Comparison of ENCODE assay signal across 12 cellular contexts in the genomic region with DNA sequence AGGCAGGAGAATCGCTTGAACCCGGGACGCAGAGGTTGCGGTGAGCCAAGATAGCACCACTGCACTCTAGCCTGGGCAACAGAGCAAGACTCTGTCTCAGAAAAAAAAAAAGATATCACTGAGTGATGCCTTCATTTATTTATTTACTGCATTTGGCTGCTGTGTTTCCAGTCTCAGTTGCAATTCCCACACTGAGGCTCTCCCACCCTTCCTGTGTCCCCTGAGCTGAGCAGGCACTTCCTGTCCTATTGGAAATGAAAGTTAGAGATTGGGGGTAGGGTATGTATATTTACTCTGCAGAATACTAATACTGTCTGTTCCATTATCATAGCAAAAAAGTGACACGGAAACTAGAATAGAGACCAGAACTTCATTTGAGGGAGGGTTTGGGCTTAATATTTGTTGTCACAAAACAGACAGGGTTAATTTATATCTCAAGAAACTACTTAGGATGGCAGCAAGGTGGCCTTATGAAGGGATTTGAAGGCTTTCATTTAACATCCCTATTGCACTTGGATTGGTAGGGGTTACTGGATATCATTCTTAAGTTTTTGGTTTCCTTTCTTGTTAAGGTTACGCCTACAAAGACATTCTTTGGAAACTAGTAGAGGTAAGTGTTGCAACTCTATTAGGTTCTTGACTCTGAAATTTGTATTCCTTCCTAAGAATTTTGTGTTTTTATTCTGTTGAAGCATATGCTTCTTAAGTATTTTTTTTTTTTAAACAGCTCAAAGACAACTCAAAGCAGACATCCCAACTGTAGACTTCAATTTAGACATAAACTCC. TPM values are rescaled to one million over a fixed set of nuclear protein-coding genes. Genes with fewer than 3 reads are reported as not detected.
DNase-seq lines count a peak whose midpoint lies in the region; ATAC-seq and TF ChIP-seq lines count a peak whose summit lies in the region.
"Had no signal": no experiment of that assay in that cellular context is flagged by ENCODE, and none has a peak within 500 bp of the region (broad histone marks: within the 10 kb centered on the region; RNA-seq: fewer than 3 reads in every experiment).

No MANE protein-coding gene starts in this region.

- peak overlapping the region; percentile 97 for H3K9ac ChIP-seq in adipocyte (ENCODE audit: low read length)

- peak overlapping the region; percentile 88 for H3K4me3 ChIP-seq in adipocyte (ENCODE audit: low read length)
- peak overlapping the region; percentile 69 for H3K4me3 ChIP-seq in left ventricle myocardium inferior
- H3K4me3 ChIP-seq in sigmoid colon: peak overlapping the region in 1 of 4 donors; percentile 56

- peaks cover 30% of the 10 kb centered on the region for H3K4me1 ChIP-seq in adipocyte (ENCODE audit: control insufficient read depth, insufficient read depth, low read length)
- peaks cover 63% of the 10 kb centered on the region for H3K4me1 ChIP-seq in left ventricle myocardium inferior
- H3K4me1 ChIP-seq in sigmoid colon: peaks cover 0 to 39% (median 32%) of the 10 kb centered on the region in 4 donors

- no peak for TF ChIP-seq CTCF in left ventricle myocardium inferior (IDR thresholded peaks at IDR 0.05; ENCODE audit: borderline replicate concordance)
- no peak for TF ChIP-seq CTCF in sigmoid colon (IDR thresholded peaks at IDR 0.05)

- H3K27ac ChIP-seq in left ventricle myocardium inferior (replicated peaks) (peak overlapping the region; percentile 91), sigmoid colon (peak overlapping the region; percentile 90 to 94 (median 92))

- DNase-seq in Daoy (ENCODE audit: low read depth) (peak; percentile 19), adipocyte (ENCODE audit: low read depth) (peak; percentile 50), left ventricle myocardium inferior (no peak), sigmoid colon (no peak), cerebellum (ENCODE audit: low spot score) (no peak), activated gamma-delta T cell treated with Interleukin-2 at 50 U/mL for 16 hours (no peak)
- DNase-seq: activated T-cell treated with anti-CD3 and anti-CD28 coated beads for 4 hours, NCI-H2081 treated with DMSO at 0.1 percent for 48 hours, pancreas had no signal

- no peaks in the 10 kb centered on the region for H3K36me3 ChIP-seq in adipocyte (ENCODE audit: control insufficient read depth, insufficient read depth, low read length, severe bottlenecking)
- no peaks in the 10 kb centered on the region for H3K36me3 ChIP-seq in left ventricle myocardium inferior
- H3K36me3 ChIP-seq in sigmoid colon: no peaks in the 10 kb centered on the region
- H3K36me3 ChIP-seq: pancreas had no signal

- H3K9me3 ChIP-seq in adipocyte (ENCODE audit: control insufficient read depth, low read length) (no peaks in the 10 kb centered on the region), left ventricle myocardium inferior (replicated peaks) (no peaks in the 10 kb centered on the region), sigmoid colon (no peaks in the 10 kb centered on the region)
- H3K9me3 ChIP-seq: pancreas had no signal

- 76 to 88% methylated on average over 6 of the region's 6 CpGs for WGBS in sigmoid colon, 2 donors

- no peak for TF ChIP-seq EP300 in sigmoid colon (IDR thresholded peaks at IDR 0.05)

- TF ChIP-seq POLR2A in sigmoid colon (IDR thresholded peaks at IDR 0.05): no peak

- H3K27me3 ChIP-seq in adipocyte (replicated peaks; ENCODE audit: control insufficient read depth, insufficient read depth, low read length) (no peaks in the 10 kb centered on the region), left ventricle myocardium inferior (ENCODE audit: low read depth) (no peaks in the 10 kb centered on the region), sigmoid colon (no peaks in the 10 kb centered on the region)
- H3K27me3 ChIP-seq: pancreas had no signal

- intact Hi-C loops in left ventricle myocardium inferior (cut with micrococcal nuclease) (no loop called here), sigmoid colon (cut with DNase I) (loop anchor here (2.0 kb wide), 1 partner anchor 117 kb away; no protein-coding TSS in a partner anchor)

- ATAC-seq in HG02588 (IDR thresholded peaks at IDR 0.05; ENCODE audit: unreplicated experiment): no peak
- no peak for ATAC-seq in GM19467 (IDR thresholded peaks at IDR 0.05; ENCODE audit: unreplicated experiment)
- ATAC-seq: esophagus mucosa had no signal

RNA-seq across cellular contexts. Expression of a gene that starts 1.4 kb away (rescaled TPM):
- total RNA-seq in Daoy (2014; rRNA removed; shearing (Covaris generic)): 7.8 and 24.9 TPM in 2 replicates
- total RNA-seq in left ventricle myocardium inferior (33.2 TPM), sigmoid colon (10 to 100 TPM; 20.6 to 33.0 (median 23.1) TPM), cerebellum (11.7 TPM)
- polyA plus RNA-seq in sigmoid colon: 10 to 100 TPM in 1 of 3 donors, 1 to 10 TPM in 2; 8.4 to 12.3 (median 9.8) TPM

RNA-seq across cellular contexts. Expression of a gene that starts 32.3 kb away (rescaled TPM):
- 5.4 TPM in 1 of 2 replicates, not detected in the other for total RNA-seq in Daoy (2014; rRNA removed; shearing (Covaris generic))
- 0.49 TPM for total RNA-seq in left ventricle myocardium inferior
- total RNA-seq in sigmoid colon: 1 to 10 TPM in 2 of 4 donors, under 1 TPM in 2; 0.66 to 3.5 (median 2.0) TPM
- polyA plus RNA-seq in sigmoid colon: 1 to 10 TPM in 1 of 3 donors, not detected in 2; 1.2 TPM
- 6.1 TPM for total RNA-seq in cerebellum

RNA-seq across cellular contexts. Expression of a gene that starts 51.8 kb away (rescaled TPM):
- total RNA-seq in Daoy (2014; rRNA removed; shearing (Covaris generic)): 2.9 and 3.2 TPM in 2 replicates
- total RNA-seq in left ventricle myocardium inferior (3.6 TPM), sigmoid colon (1 to 10 TPM; 1.7 to 3.1 (median 2.3) TPM), cerebellum (3.8 TPM)
- polyA plus RNA-seq in sigmoid colon: 1 to 10 TPM; 3.0 to 4.6 (median 3.2) TPM

Comparison
In these comparisons a context has a peak if more than half of its experiments do, and no peak if none do; other contexts are left out.
1. DNase-seq: peak in Daoy (single experiment) and adipocyte (single experiment); none in left ventricle myocardium inferior (single experiment), sigmoid colon (single experiment), cerebellum (single experiment) and activated gamma-delta T cell treated with Interleukin-2 at 50 U/mL for 16 hours (single experiment).